12 cellular contexts compared by ENCODE assay signal in genomic region chr3:49217688-49218470, GRCh38. TPM values are rescaled to one million over a fixed set of nuclear protein-coding genes. Genes with fewer than 3 reads are reported as not detected.
DNase-seq lines count a peak whose midpoint lies in the region; ATAC-seq, FAIRE-seq and TF ChIP-seq lines count a peak whose summit lies in the region.
"Had no signal": no experiment of that assay in that cellular context is flagged by ENCODE, and none has a peak within 500 bp of the region (broad histone marks: within the 10 kb centered on the region; RNA-seq: fewer than 3 reads in every experiment).

No MANE protein-coding gene starts in this region.

- BruUV-seq in endothelial cell of umbilical vein (replicated peaks; lab: Mats Ljungman, UMichigan): TSS peak; percentile 40

- peak overlapping the region; percentile 0 for H2AFZ ChIP-seq in endothelial cell of umbilical vein (ENCODE audit: low read depth, low read length)

- H3K9me3 Mint-ChIP-seq in CD4-positive, alpha-beta T cell: no peaks in the 10 kb centered on the region

- H3K27ac Mint-ChIP-seq in CD4-positive, alpha-beta T cell: no peak overlapping the region
- H3K27ac Mint-ChIP-seq: activated T-helper 2 cell treated with anti-CD3 and anti-CD28 coated beads, Interferon-gamma antibody, Interleukin-2, Interleukin-4, amounts not matched to agents 10 μg/mL and 5 μg/mL and 100 μg/mL, durations not matched to agents 14 hours and 24 hours and 36 hours; CD8-positive, alpha-beta memory T cell had no signal

- 63% methylated on average over 7 of the region's 7 CpGs for WGBS in suprapubic skin

- peak; percentile 23 for TF ChIP-seq POLR2A in endothelial cell of umbilical vein (IDR thresholded peaks at IDR 0.05; ENCODE audit: low read depth, low read length)
- no peak for TF ChIP-seq POLR2A in suprapubic skin (IDR thresholded peaks at IDR 0.05)
- TF ChIP-seq POLR2A in erythroblast (IDR thresholded peaks at IDR 0.05; ENCODE audit: low read length): no peak

- no peaks in the 10 kb centered on the region for H3K36me3 ChIP-seq in endothelial cell of umbilical vein (ENCODE audit: control insufficient read depth in 2 of 2, extremely low read depth in 1 of 2, insufficient read depth in 2 of 2, low read length in 2 of 2)
- H3K36me3 ChIP-seq in suprapubic skin: no peaks in the 10 kb centered on the region

- TF ChIP-seq EP300 in suprapubic skin (IDR thresholded peaks at IDR 0.05): no peak

- intact Hi-C loops in endothelial cell of umbilical vein (cut with micrococcal nuclease): loop anchor here (1.0 kb wide), 1 partner anchor 47 kb away; the partner anchor contains the start of gene KLHDC8B
- intact Hi-C loops in CD4-positive, alpha-beta T cell (cut with DNase I, micrococcal nuclease): no loop called here

- dilution Hi-C loops in endothelial cell of umbilical vein (cut with MboI; ENCODE audit: extremely low pct_ligation_motif_present, low sequenced_read_pairs): no loop called here

- no peak overlapping the region for H3K9ac ChIP-seq in endothelial cell of umbilical vein (replicated peaks; ENCODE audit: extremely low read depth, insufficient read depth, low read length)

- H3K4me3 ChIP-seq in endothelial cell of umbilical vein (replicated peaks in 1 of 3; ENCODE audit: insufficient read depth in 1 of 3, low read depth in 1 of 3, low read length in 3 of 3) (no peak overlapping the region), suprapubic skin (no peak overlapping the region)

- DNase-seq in NCI-H2227 (lab: John Stamatoyannopoulos, UW; ENCODE audit: unreplicated experiment): peak; percentile 7
- DNase-seq in endothelial cell of umbilical vein (ENCODE audit: low read depth, low spot score): peak; percentile 64
- DNase-seq in midbrain (lab: John Stamatoyannopoulos, UW): peak; percentile 12
- DNase-seq in suprapubic skin (ENCODE audit: low spot score in 2 of 2): peak in 1 of 2 donors; percentile 67
- DNase-seq in pons (ENCODE audit: low spot score): no peak
- no peak for DNase-seq in activated naive CD4-positive, alpha-beta T cell treated with anti-CD3 and anti-CD28 coated beads, Interleukin-2, amount 50 U/mL, for 16 hours
- DNase-seq in CD4-positive, alpha-beta T cell: no peak
- no peak for DNase-seq in erythroblast (lab: John Stamatoyannopoulos, UW)
- DNase-seq: CD8-positive, alpha-beta memory T cell; NCI-H1694 had no signal

- no peaks in the 10 kb centered on the region for H3K9me1 ChIP-seq in endothelial cell of umbilical vein (replicated peaks; ENCODE audit: control insufficient read depth, extremely low read depth, insufficient read depth, low read length)

- H3K4me1 Mint-ChIP-seq in CD4-positive, alpha-beta T cell (ENCODE audit: low read depth): no peaks in the 10 kb centered on the region
- H3K4me1 Mint-ChIP-seq: CD8-positive, alpha-beta memory T cell had no signal

- POLR2A ChIA-PET in endothelial cell of umbilical vein (lab: Charles Lee): no interaction called here
- POLR2A ChIA-PET in CD4-positive, alpha-beta T cell (lab: Charles Lee): no interaction called here

- no peaks in the 10 kb centered on the region for H3K9me3 ChIP-seq in endothelial cell of umbilical vein (replicated peaks; ENCODE audit: control insufficient read depth, insufficient read depth, low read length)
- H3K9me3 ChIP-seq in suprapubic skin: no peaks in the 10 kb centered on the region
- H3K9me3 ChIP-seq in CD4-positive, alpha-beta T cell (ENCODE audit: control insufficient read depth, low read length): no peaks in the 10 kb centered on the region

- H3K4me1 ChIP-seq in endothelial cell of umbilical vein (ENCODE audit: control insufficient read depth, extremely low read depth, insufficient read depth, low read length) (peaks cover 5% of the 10 kb centered on the region), suprapubic skin (peaks cover 43% of the 10 kb centered on the region)

- TF ChIP-seq CTCF in endothelial cell of umbilical vein (IDR thresholded peaks at IDR 0.05; ENCODE audit: extremely low read depth in 1 of 2, insufficient read depth in 1 of 2, low read depth in 1 of 2, low read length in 2 of 2) (no peak), suprapubic skin (IDR thresholded peaks at IDR 0.05) (no peak)
- TF ChIP-seq CTCF in CD4-positive, alpha-beta T cell (IDR thresholded peaks at IDR 0.05): no peak

- H3K4me2 ChIP-seq in endothelial cell of umbilical vein (ENCODE audit: insufficient read depth, low read length): no peak overlapping the region

- no peaks in the 10 kb centered on the region for H3K36me3 Mint-ChIP-seq in CD4-positive, alpha-beta T cell (ENCODE audit: low read depth)

- no peak overlapping the region for H3K4me3 Mint-ChIP-seq in CD4-positive, alpha-beta T cell
- H3K4me3 Mint-ChIP-seq: CD8-positive, alpha-beta memory T cell had no signal

- FAIRE-seq in endothelial cell of umbilical vein (lab: Jason Lieb, UNC): peak; percentile 63
- FAIRE-seq: colon had no signal

- H4K20me1 ChIP-seq in endothelial cell of umbilical vein (replicated peaks; ENCODE audit: control insufficient read depth, extremely low read depth, insufficient read depth, low read length): no peaks in the 10 kb centered on the region

- CTCF ChIA-PET in endothelial cell of umbilical vein (lab: Charles Lee): interaction anchor here (1.0 to 1.2 kb wide), 2 partner anchors 46 to 47 kb away, joined by 3 to 5 read pairs; partner anchors contain the start of gene KLHDC8B
- CTCF ChIA-PET in CD4-positive, alpha-beta T cell (lab: Charles Lee): no interaction called here

- H3K27me3 Mint-ChIP-seq in CD4-positive, alpha-beta T cell: peaks cover 6% of the 10 kb centered on the region

- H3K27ac ChIP-seq in endothelial cell of umbilical vein (ENCODE audit: insufficient read depth, low read depth, low read length) (peak overlapping the region; percentile 70), suprapubic skin (peak overlapping the region; percentile 75)
- no peak overlapping the region for H3K27ac ChIP-seq in CD4-positive, alpha-beta T cell (ENCODE audit: low read depth, low read length)

- ATAC-seq in CD4-positive, alpha-beta T cell (ENCODE audit: poor library complexity): no peak

- no peaks in the 10 kb centered on the region for H3K27me3 ChIP-seq in endothelial cell of umbilical vein (ENCODE audit: control insufficient read depth in 2 of 2, insufficient read depth in 2 of 2, low read length in 2 of 2)
- H3K27me3 ChIP-seq in suprapubic skin: no peaks in the 10 kb centered on the region
- no peaks in the 10 kb centered on the region for H3K27me3 ChIP-seq in CD4-positive, alpha-beta T cell (ENCODE audit: control insufficient read depth, insufficient read depth, low read length)

- H3K79me2 ChIP-seq in endothelial cell of umbilical vein (ENCODE audit: control insufficient read depth, insufficient read depth, low read length): no peaks in the 10 kb centered on the region

TF ChIP-seq in endothelial cell of umbilical vein, 7 proteins besides CTCF, POLR2A, EP300 and RAD21:
- no peak for TF ChIP-seq JUN (IDR thresholded peaks at IDR 0.05; ENCODE audit: borderline replicate concordance, insufficient read depth, insufficient read length, low read depth)
- no peak for TF ChIP-seq FOS (IDR thresholded peaks at IDR 0.05; ENCODE audit: borderline replicate concordance, insufficient read depth, low read length)
- TF ChIP-seq MAX (IDR thresholded peaks at IDR 0.05; ENCODE audit: insufficient read depth, insufficient read length): no peak
- no peak for TF ChIP-seq GATA2 (IDR thresholded peaks at IDR 0.05; ENCODE audit: insufficient read depth, insufficient read length, low read depth, low read length)
- TF ChIP-seq POLR2AphosphoS5 (IDR thresholded peaks at IDR 0.05; ENCODE audit: insufficient read depth, low read depth, low read length): no peak
- TF ChIP-seq EZH2 (IDR thresholded peaks at IDR 0.05; ENCODE audit: borderline replicate concordance, low read depth, low read length, severe bottlenecking): no peak
- TF ChIP-seq MYC (IDR thresholded peaks at IDR 0.05; ENCODE audit: low read depth, low read length): no peak

RNA-seq across cellular contexts. Expression of gene KLHDC8B, which starts 46.5 kb away (rescaled TPM):
- total RNA-seq in endothelial cell of umbilical vein (22.9 and 36.0 TPM in 2 replicates), suprapubic skin (10 to 100 TPM; 53.1 to 63.6 (median 59.3) TPM)
- polyA plus RNA-seq in endothelial cell of umbilical vein: 70.1 and 77.8 TPM in 2 replicates
- 40.8 and 46.2 TPM in 2 replicates for polyA plus RNA-seq in endothelial cell of umbilical vein (2011; cell fraction: cytosol; rRNA removed)
- polyA plus RNA-seq in endothelial cell of umbilical vein (2011; cell fraction: nucleus; rRNA removed): 87.9 and 95.6 TPM in 2 replicates
- polyA plus RNA-seq in endothelial cell of umbilical vein (2012): 22.1 and 32.7 TPM in 2 replicates
- polyA minus RNA-seq in endothelial cell of umbilical vein: 67.6 and 69.7 TPM in 2 replicates
- not detected for polyA minus RNA-seq in endothelial cell of umbilical vein (2011; cell fraction: cytosol; rRNA and poly(A)+ RNA removed)
- 51.4 and 57.6 TPM in 2 replicates for polyA minus RNA-seq in endothelial cell of umbilical vein (2011; cell fraction: nucleus; rRNA and poly(A)+ RNA removed)
- total RNA-seq in CD4-positive, alpha-beta T cell: 1 to 10 TPM; 1.2 to 1.6 TPM

RNA-seq across cellular contexts. Expression of gene CCDC71, which starts 51.7 kb away (rescaled TPM):
- total RNA-seq in endothelial cell of umbilical vein (20.3 and 23.5 TPM in 2 replicates), suprapubic skin (10 to 100 TPM; 29.0 to 48.2 (median 35.3) TPM)
- 41.6 and 48.7 TPM in 2 replicates for polyA plus RNA-seq in endothelial cell of umbilical vein
- polyA plus RNA-seq in endothelial cell of umbilical vein (2011; cell fraction: cytosol; rRNA removed): 28.4 and 32.7 TPM in 2 replicates
- 17.0 and 18.3 TPM in 2 replicates for polyA plus RNA-seq in endothelial cell of umbilical vein (2011; cell fraction: nucleus; rRNA removed)
- polyA plus RNA-seq in endothelial cell of umbilical vein (2012): 14.6 and 16.1 TPM in 2 replicates
- 36.0 and 41.9 TPM in 2 replicates for polyA minus RNA-seq in endothelial cell of umbilical vein
- polyA minus RNA-seq in endothelial cell of umbilical vein (2011; cell fraction: cytosol; rRNA and poly(A)+ RNA removed): 18.5 TPM
- 25.8 and 29.7 TPM in 2 replicates for polyA minus RNA-seq in endothelial cell of umbilical vein (2011; cell fraction: nucleus; rRNA and poly(A)+ RNA removed)
- 10 to 100 TPM; 14.7 to 16.0 TPM for total RNA-seq in CD4-positive, alpha-beta T cell

RNA-seq across cellular contexts. Expression of gene C3orf62, which starts 59.2 kb away (rescaled TPM):
- total RNA-seq in endothelial cell of umbilical vein (3.9 and 5.6 TPM in 2 replicates), suprapubic skin (1 to 10 TPM; 5.9 to 9.0 (median 8.5) TPM)
- polyA plus RNA-seq in endothelial cell of umbilical vein: 1.8 and 2.8 TPM in 2 replicates
- polyA plus RNA-seq in endothelial cell of umbilical vein (2011; cell fraction: cytosol; rRNA removed): 2.4 and 2.7 TPM in 2 replicates
- 12.4 and 13.0 TPM in 2 replicates for polyA plus RNA-seq in endothelial cell of umbilical vein (2011; cell fraction: nucleus; rRNA removed)
- 2.0 and 3.2 TPM in 2 replicates for polyA plus RNA-seq in endothelial cell of umbilical vein (2012)
- 3.2 and 5.2 TPM in 2 replicates for polyA minus RNA-seq in endothelial cell of umbilical vein
- 3.2 TPM for polyA minus RNA-seq in endothelial cell of umbilical vein (2011; cell fraction: cytosol; rRNA and poly(A)+ RNA removed)
- 8.4 and 9.7 TPM in 2 replicates for polyA minus RNA-seq in endothelial cell of umbilical vein (2011; cell fraction: nucleus; rRNA and poly(A)+ RNA removed)
- 1 to 10 TPM; 7.0 to 7.5 TPM for total RNA-seq in CD4-positive, alpha-beta T cell

Comparison
In these comparisons a context has a peak if more than half of its experiments do, and no peak if none do; other contexts are left out.
1. DNase-seq: peak in NCI-H2227 (single experiment), endothelial cell of umbilical vein (single experiment) and midbrain (single experiment); none in pons (single experiment), activated naive CD4-positive, alpha-beta T cell treated with anti-CD3 and anti-CD28 coated beads, Interleukin-2, amount 50 U/mL, for 16 hours (single experiment), CD4-positive, alpha-beta T cell (0 of 10) and erythroblast (0 of 2).